ENCODE assay signal across 8 cellular contexts in the genomic region with DNA sequence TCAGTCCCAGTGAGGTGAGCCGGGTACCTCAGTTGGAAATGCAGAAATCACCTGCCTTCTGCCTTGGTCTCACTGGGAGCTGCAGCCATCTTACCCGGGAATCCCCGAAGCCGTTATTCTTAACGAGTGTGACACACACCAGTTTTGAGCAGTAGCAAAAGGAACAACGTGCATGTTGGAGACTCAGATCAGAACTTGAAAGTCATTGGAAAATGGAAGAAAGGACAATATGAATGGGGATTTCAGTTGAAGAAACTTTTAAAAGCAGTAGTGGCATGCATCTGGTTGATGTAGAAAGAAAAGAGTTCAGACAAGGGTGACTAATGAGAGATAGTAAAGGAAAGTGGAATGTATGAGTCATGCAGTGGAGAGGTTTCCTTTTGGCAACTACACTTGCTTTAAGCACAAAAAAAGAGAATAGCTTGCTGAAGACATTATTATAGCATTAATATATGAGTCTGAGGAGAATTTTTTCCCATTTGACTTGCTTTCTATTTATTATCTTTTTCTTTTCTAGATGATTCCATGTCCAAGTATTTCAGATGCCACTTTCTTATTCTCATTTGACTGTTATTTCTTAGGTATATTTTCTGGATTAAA. TPM values are rescaled to one million over a fixed set of nuclear protein-coding genes. Genes with fewer than 3 reads are reported as not detected.
DNase-seq lines count a peak whose midpoint lies in the region; ATAC-seq and TF ChIP-seq lines count a peak whose summit lies in the region.

No MANE protein-coding gene starts in this region.

- no peaks in the 10 kb centered on the region for H3K27me3 ChIP-seq in smooth muscle cell (ENCODE audit: low read depth)
- no peaks in the 10 kb centered on the region for H3K27me3 ChIP-seq in BE2C

- peaks cover 22% of the 10 kb centered on the region for H4K20me1 ChIP-seq in smooth muscle cell (ENCODE audit: low read depth)

- no peaks in the 10 kb centered on the region for H3K9me3 ChIP-seq in smooth muscle cell (replicated peaks; ENCODE audit: low read depth)
- H3K9me3 ChIP-seq in BE2C: no peaks in the 10 kb centered on the region

- no peak overlapping the region for H2AFZ ChIP-seq in smooth muscle cell (ENCODE audit: low read depth)

- H3K36me3 ChIP-seq in smooth muscle cell (ENCODE audit: low read depth): no peaks in the 10 kb centered on the region
- H3K36me3 ChIP-seq in BE2C: peaks cover 12% of the 10 kb centered on the region

- H3K27ac ChIP-seq in smooth muscle cell (ENCODE audit: low read depth): peak overlapping the region; percentile 80

- peaks cover 14% of the 10 kb centered on the region for H3K4me1 ChIP-seq in smooth muscle cell (ENCODE audit: low read depth)
- peaks cover 14% of the 10 kb centered on the region for H3K4me1 ChIP-seq in BE2C

- H3F3A ChIP-seq in smooth muscle cell (ENCODE audit: low read depth): peaks cover 25% of the 10 kb centered on the region

- no peak overlapping the region for H3K4me3 ChIP-seq in smooth muscle cell
- no peak overlapping the region for H3K4me3 ChIP-seq in BE2C (ENCODE audit: low read depth, low read length)

- peaks cover 39% of the 10 kb centered on the region for H3K79me2 ChIP-seq in smooth muscle cell (ENCODE audit: low read depth)

- TF ChIP-seq CTCF in smooth muscle cell (IDR thresholded peaks at IDR 0.05; ENCODE audit: borderline replicate concordance, insufficient read depth, poor library complexity, severe bottlenecking) (no peak), BE2C (IDR thresholded peaks at IDR 0.05; ENCODE audit: low read depth, low read length) (no peak)

- peak overlapping the region; percentile 49 for H3K9ac ChIP-seq in smooth muscle cell (ENCODE audit: low read depth)

- H3K4me2 ChIP-seq in smooth muscle cell: peak overlapping the region; percentile 67

- DNase-seq in NAMALWA (ENCODE audit: low spot score): peak; percentile 46
- peak; percentile 17 for DNase-seq in activated T-cell treated with anti-CD3 and anti-CD28 coated beads for 4 hours
- DNase-seq in glomerular visceral epithelial cell (ENCODE audit: extremely low spot score): peak; percentile 80
- no peak for DNase-seq in smooth muscle cell (lab: John Stamatoyannopoulos, UW; ENCODE audit: unreplicated experiment)
- DNase-seq in SHP77 treated with DMSO at 0.1 percent for 48 hours (lab: John Stamatoyannopoulos, UW): no peak
- DNase-seq in BE2C: no peak

- ATAC-seq in GM18511 (IDR thresholded peaks at IDR 0.05; ENCODE audit: unreplicated experiment): peak; percentile 85
- peak; percentile 84 for ATAC-seq in HG02642 (IDR thresholded peaks at IDR 0.05; ENCODE audit: poor library complexity, unreplicated experiment)

- WGBS in smooth muscle cell (ENCODE audit: low lambda C conversion rate): 39% methylated on average over 6 of the region's 6 CpGs

RNA-seq across cellular contexts. Expression of gene ANKDD1B, which starts 44.4 kb away (rescaled TPM):
- total RNA-seq in smooth muscle cell: 0.18 and 0.31 TPM in 2 replicates
- 0.47 TPM in 1 of 2 replicates, not detected in the other for polyA plus RNA-seq in smooth muscle cell
- polyA plus RNA-seq in BE2C (2012; ENCODE audit: insufficient read depth, insufficient read length, low read depth): 0.73 TPM

RNA-seq across cellular contexts. Expression of gene POLK, which starts 55.1 kb away (rescaled TPM):
- total RNA-seq in smooth muscle cell: 31.6 and 36.5 TPM in 2 replicates
- 12.8 and 15.0 TPM in 2 replicates for polyA plus RNA-seq in smooth muscle cell
- 13.8 TPM for polyA plus RNA-seq in BE2C (2012; ENCODE audit: insufficient read depth, insufficient read length, low read depth)

RNA-seq across cellular contexts. Expression of gene CERT1, which starts 55.4 kb away (rescaled TPM):
- total RNA-seq in smooth muscle cell: 31.0 and 35.4 TPM in 2 replicates
- polyA plus RNA-seq in smooth muscle cell: 9.1 and 16.8 TPM in 2 replicates
- 35.5 TPM for polyA plus RNA-seq in BE2C (2012; ENCODE audit: insufficient read depth, insufficient read length, low read depth)

Comparison
In these comparisons a context has a peak if more than half of its experiments do, and no peak if none do; other contexts are left out.
1. DNase-seq: peak in NAMALWA (single experiment), activated T-cell treated with anti-CD3 and anti-CD28 coated beads for 4 hours (single experiment) and glomerular visceral epithelial cell (single experiment); none in smooth muscle cell (single experiment), SHP77 treated with DMSO at 0.1 percent for 48 hours (single experiment) and BE2C (single experiment).